In the genomic region with DNA sequence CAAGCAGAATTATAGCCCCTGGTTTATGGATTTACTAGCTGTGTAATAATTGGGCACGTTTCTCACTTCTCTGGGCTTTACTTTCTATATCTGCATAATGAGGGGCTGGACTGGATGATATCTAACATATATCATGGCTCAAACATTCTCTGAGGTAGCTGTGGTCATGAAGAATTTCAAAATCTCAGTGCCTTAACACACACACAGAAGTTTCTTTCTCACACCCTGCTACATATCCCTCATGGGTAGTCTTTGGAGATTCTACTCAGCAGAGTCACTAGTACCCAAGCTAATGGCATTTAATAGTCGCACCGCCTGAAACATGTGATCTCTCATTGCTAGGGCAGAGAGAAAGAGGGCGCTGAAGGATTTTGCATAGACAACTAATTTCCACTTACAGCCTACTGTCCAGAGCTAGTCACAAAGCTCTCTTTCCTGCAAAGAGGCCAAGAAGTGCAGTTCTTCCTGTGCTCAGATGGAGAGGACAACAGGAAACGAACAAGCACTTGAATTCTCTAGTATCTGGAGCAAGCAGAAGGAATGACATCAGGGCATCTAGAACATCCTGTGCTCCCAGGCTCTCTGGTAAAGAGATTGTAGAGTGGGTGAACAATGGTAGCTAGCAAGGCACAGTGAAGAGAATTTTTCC, we compare ENCODE assay signal across 10 cellular contexts.
DNase-seq lines count a peak whose midpoint lies in the region; ATAC-seq and TF ChIP-seq lines count a peak whose summit lies in the region.
"Had no signal": no experiment of that assay in that cellular context is flagged by ENCODE, and none has a peak within 500 bp of the region (broad histone marks: within the 10 kb centered on the region; RNA-seq: fewer than 3 reads in every experiment).

No MANE protein-coding gene starts in this region.

- no peaks in the 10 kb centered on the region for H3K27me3 Mint-ChIP-seq in nephron progenitor cell (ENCODE audit: low read depth, poor library complexity)
- H3K27me3 Mint-ChIP-seq in activated CD4-positive, alpha-beta memory T cell treated with anti-CD3 and anti-CD28 coated beads, Interleukin-2, amount 10 ng/mL, durations not matched to agents 7 days and 5 days, result no peaks in the 10 kb centered on the region
- H3K27me3 Mint-ChIP-seq in effector memory CD8-positive, alpha-beta T cell, result peaks cover 0 to 11% of the 10 kb centered on the region in 2 donors

- CTCF ChIA-PET in activated CD4-positive, alpha-beta memory T cell treated with anti-CD3 and anti-CD28 coated beads, Interleukin-2, amount 10 ng/mL, durations not matched to agents 7 days and 5 days (lab: Charles Lee), result no interaction called here

- ATAC-seq in effector memory CD8-positive, alpha-beta T cell (replicated peaks), result no peak
- no peak for ATAC-seq in GM21529 (IDR thresholded peaks at IDR 0.05; ENCODE audit: unreplicated experiment)

- H3K9me3 Mint-ChIP-seq in nephron progenitor cell, result peaks cover 5% of the 10 kb centered on the region
- peaks cover 1% of the 10 kb centered on the region for H3K9me3 Mint-ChIP-seq in activated CD4-positive, alpha-beta memory T cell treated with anti-CD3 and anti-CD28 coated beads, Interleukin-2, amount 10 ng/mL, durations not matched to agents 7 days and 5 days
- H3K9me3 Mint-ChIP-seq in effector memory CD8-positive, alpha-beta T cell, result no peaks in the 10 kb centered on the region

- H3K4me1 Mint-ChIP-seq in nephron progenitor cell, result peaks cover 31% of the 10 kb centered on the region
- no peaks in the 10 kb centered on the region for H3K4me1 Mint-ChIP-seq in activated CD4-positive, alpha-beta memory T cell treated with anti-CD3 and anti-CD28 coated beads, Interleukin-2, amount 10 ng/mL, durations not matched to agents 7 days and 5 days
- no peaks in the 10 kb centered on the region for H3K4me1 Mint-ChIP-seq in effector memory CD8-positive, alpha-beta T cell (ENCODE audit: low read depth in 2 of 2)

- H3K36me3 Mint-ChIP-seq in nephron progenitor cell (ENCODE audit: low read depth), result no peaks in the 10 kb centered on the region
- H3K36me3 Mint-ChIP-seq in activated CD4-positive, alpha-beta memory T cell treated with anti-CD3 and anti-CD28 coated beads, Interleukin-2, amount 10 ng/mL, durations not matched to agents 7 days and 5 days (ENCODE audit: low read depth), result no peaks in the 10 kb centered on the region
- H3K36me3 Mint-ChIP-seq in effector memory CD8-positive, alpha-beta T cell (ENCODE audit: insufficient read depth), result no peaks in the 10 kb centered on the region

- H3K27ac Mint-ChIP-seq in nephron progenitor cell, result peak overlapping the region; percentile 88
- H3K27ac Mint-ChIP-seq in activated CD4-positive, alpha-beta memory T cell treated with anti-CD3 and anti-CD28 coated beads, Interleukin-2, amount 10 ng/mL, durations not matched to agents 7 days and 5 days, result no peak overlapping the region
- no peak overlapping the region for H3K27ac Mint-ChIP-seq in effector memory CD8-positive, alpha-beta T cell

- TF ChIP-seq CTCF in AG09319 (IDR thresholded peaks at IDR 0.05; ENCODE audit: low read depth, low read length), result peak; percentile 39
- no peak for TF ChIP-seq CTCF in nephron progenitor cell (IDR thresholded peaks at IDR 0.05)

- H3K4me3 Mint-ChIP-seq in nephron progenitor cell, result no peak overlapping the region
- H3K4me3 Mint-ChIP-seq in activated CD4-positive, alpha-beta memory T cell treated with anti-CD3 and anti-CD28 coated beads, Interleukin-2, amount 10 ng/mL, durations not matched to agents 7 days and 5 days, result no peak overlapping the region
- no peak overlapping the region for H3K4me3 Mint-ChIP-seq in effector memory CD8-positive, alpha-beta T cell

- POLR2A ChIA-PET in activated CD4-positive, alpha-beta memory T cell treated with anti-CD3 and anti-CD28 coated beads, Interleukin-2, amount 10 ng/mL, durations not matched to agents 7 days and 5 days (lab: Charles Lee), result no interaction called here

- no peak for DNase-seq in AG09319 (ENCODE audit: extremely low read depth, low read depth)
- peak; percentile 4 for DNase-seq in NCI-H82 treated with DMSO at 0.1 percent for 48 hours (lab: John Stamatoyannopoulos, UW; ENCODE audit: unreplicated experiment)
- DNase-seq in fibroblast of peridontal ligament (ENCODE audit: extremely low read depth), result peak; percentile 76
- no peak for DNase-seq in nephron progenitor cell
- DNase-seq in activated CD4-positive, alpha-beta memory T cell treated with anti-CD3 and anti-CD28 coated beads, Interleukin-2, amount 10 ng/mL, durations not matched to agents 7 days and 5 days, result no peak
- DNase-seq in effector memory CD8-positive, alpha-beta T cell, result no peak
- no peak for DNase-seq in activated T-cell treated with anti-CD3 and anti-CD28 coated beads for 4 hours
- DNase-seq: DMS79, T-helper 2 cell had no signal

Comparison
In these comparisons a context has a peak if more than half of its experiments do, and no peak if none do; other contexts are left out.
1. DNase-seq: peak in NCI-H82 treated with DMSO at 0.1 percent for 48 hours (single experiment) and fibroblast of peridontal ligament (single experiment); none in AG09319 (single experiment), nephron progenitor cell (single experiment), activated CD4-positive, alpha-beta memory T cell treated with anti-CD3 and anti-CD28 coated beads, Interleukin-2, amount 10 ng/mL, durations not matched to agents 7 days and 5 days (single experiment), effector memory CD8-positive, alpha-beta T cell (0 of 3) and activated T-cell treated with anti-CD3 and anti-CD28 coated beads for 4 hours (single experiment).